8 cellular contexts compared by ENCODE assay signal in genomic region chr15:78004919-78005634, GRCh38.
A peak's percentile ranks its signal among the peaks of the same experiment; 100 is the strongest.
DNase-seq lines count a peak whose midpoint lies in the region; ATAC-seq and TF ChIP-seq lines count a peak whose summit lies in the region.

No MANE protein-coding gene starts in this region.

- TF ChIP-seq CTCF in HEK293 (tag by site-specific recombination; IDR thresholded peaks at IDR 0.05) (no peak), RWPE1 (conservative IDR thresholded peaks at IDR 0.05; ENCODE audit: low read depth) (no peak), vagina (IDR thresholded peaks at IDR 0.05) (no peak)

- H3K4me1 Mint-ChIP-seq in stimulated activated naive B cell treated with anti-CD40 and anti-IgM and Interleukin-4, amounts not matched to agents 10 μg/mL and 1 μg/mL and 100 μg/mL, for 72 hours, result peaks cover 0 to 11% of the 10 kb centered on the region in 2 donors

- H3K9me3 ChIP-seq in HEK293 (ENCODE audit: control insufficient read depth, insufficient read depth, low read depth, low read length) (no peaks in the 10 kb centered on the region), vagina (no peaks in the 10 kb centered on the region)

- POLR2A ChIA-PET in HEK293 (lab: Yijun Ruan, JAX) (interaction anchor here (0.8 kb wide), 4 partner anchors 71 to 294 kb away, joined by 3 read pairs; partner anchors contain the start of gene SKIC8), RWPE1 (lab: Yijun Ruan, JAX; ENCODE audit: low non-redundant PET) (no interaction called here)

- DNase-seq in RWPE1 (ENCODE audit: low spot score), result no peak
- peak; percentile 86 for DNase-seq in globus pallidus (ENCODE audit: low spot score)
- DNase-seq in putamen (ENCODE audit: low spot score), result peak; percentile 75
- no peak for DNase-seq in stimulated activated naive B cell treated with anti-CD40 and anti-IgM and Interleukin-4, amounts not matched to agents 10 μg/mL and 1 μg/mL and 100 μg/mL, for 72 hours
- no peak for DNase-seq in vagina (ENCODE audit: extremely low spot score in 2 of 2)

- H3K4me3 Mint-ChIP-seq in stimulated activated naive B cell treated with anti-CD40 and anti-IgM and Interleukin-4, amounts not matched to agents 10 μg/mL and 1 μg/mL and 100 μg/mL, for 72 hours, result no peak overlapping the region

- no peaks in the 10 kb centered on the region for H3K27me3 ChIP-seq in vagina

- peaks cover 6% of the 10 kb centered on the region; the same call in 1 of the 2 replicates for H3K4me1 ChIP-seq in HEK293 (ENCODE audit: control insufficient read depth, insufficient read depth, low read length)
- peaks cover 58% of the 10 kb centered on the region for H3K4me1 ChIP-seq in vagina

- intact Hi-C loops in vagina (cut with DNase I), result loop anchor here (10.0 kb wide), 1 partner anchor 70 kb away; the partner anchor contains the start of gene TBC1D2B

- CTCF ChIA-PET in HEK293 (lab: Yijun Ruan, JAX), result interaction anchor here (0.6 to 5.6 kb wide), 15 partner anchors 10 to 236 kb away, joined by 3 to 44 read pairs (median 4); no protein-coding TSS in a partner anchor
- CTCF ChIA-PET in RWPE1 (lab: Yijun Ruan, JAX), result interaction anchor here (0.7 to 0.8 kb wide), 2 partner anchors 46 to 59 kb away, joined by 4 read pairs; no protein-coding TSS in a partner anchor

- H3K4me3 ChIP-seq in HEK293 (ENCODE audit: low read depth, low read length), result no peak overlapping the region
- no peak overlapping the region for H3K4me3 ChIP-seq in vagina

- no peak for TF ChIP-seq POLR2A in vagina (IDR thresholded peaks at IDR 0.05)

- peaks cover 31 to 45% of the 10 kb centered on the region in 2 donors for H3K36me3 Mint-ChIP-seq in stimulated activated naive B cell treated with anti-CD40 and anti-IgM and Interleukin-4, amounts not matched to agents 10 μg/mL and 1 μg/mL and 100 μg/mL, for 72 hours

- H3K9me3 Mint-ChIP-seq in stimulated activated naive B cell treated with anti-CD40 and anti-IgM and Interleukin-4, amounts not matched to agents 10 μg/mL and 1 μg/mL and 100 μg/mL, for 72 hours, result no peaks in the 10 kb centered on the region

- H3K36me3 ChIP-seq in HEK293 (ENCODE audit: control insufficient read depth in 2 of 2, insufficient read depth in 1 of 2, low read length in 2 of 2), result peaks cover 16 to 80% of the 10 kb centered on the region in 2 experiments
- H3K36me3 ChIP-seq in vagina, result peaks cover 0 to 60% of the 10 kb centered on the region in 2 donors

- no peaks in the 10 kb centered on the region for H3K27me3 Mint-ChIP-seq in stimulated activated naive B cell treated with anti-CD40 and anti-IgM and Interleukin-4, amounts not matched to agents 10 μg/mL and 1 μg/mL and 100 μg/mL, for 72 hours

- no peak for ATAC-seq in GM18858 (IDR thresholded peaks at IDR 0.05; ENCODE audit: unreplicated experiment)
- no peak for ATAC-seq in stimulated activated naive B cell treated with anti-CD40 and anti-IgM and Interleukin-4, amounts not matched to agents 10 μg/mL and 1 μg/mL and 100 μg/mL, for 72 hours (replicated peaks)
- no peak for ATAC-seq in GM21786 (IDR thresholded peaks at IDR 0.05; ENCODE audit: unreplicated experiment)

- H3K27ac ChIP-seq in HEK293 (ENCODE audit: extremely low read depth, low read depth, low read length) (no peak overlapping the region), RWPE1 (peak overlapping the region; percentile 55), vagina (no peak overlapping the region)

- no peak overlapping the region for H3K27ac Mint-ChIP-seq in stimulated activated naive B cell treated with anti-CD40 and anti-IgM and Interleukin-4, amounts not matched to agents 10 μg/mL and 1 μg/mL and 100 μg/mL, for 72 hours

TF ChIP-seq in HEK293, 187 proteins besides CTCF, POLR2A, EP300 and RAD21 (continues in another document):
- TF ChIP-seq KLF9 (tag by site-specific recombination; IDR thresholded peaks at IDR 0.05; ENCODE audit: low read depth) (0 out of 2 replicates have a peak, but pooled peaks have one; percentile 36), ZNF366 (tag by site-specific recombination; conservative IDR thresholded peaks at IDR 0.05) (0 out of 2 replicates have a peak, but pooled peaks have one; percentile 29), ZNF341 (tag by site-specific recombination; IDR thresholded peaks at IDR 0.05; ENCODE audit: low read depth) (peak; percentile 48), SP2 (tag by site-specific recombination; IDR thresholded peaks at IDR 0.05) (peak; percentile 16; the same call in 1 of the 2 replicates), KLF1 (tag by site-specific recombination; IDR thresholded peaks at IDR 0.05) (no peak), ZNF792 (tag by site-specific recombination; IDR thresholded peaks at IDR 0.05) (no peak), ZEB2 (tag by site-specific recombination; IDR thresholded peaks at IDR 0.05) (0 out of 2 replicates have a peak, but pooled peaks have one; percentile 39), ZBTB17 (tag by site-specific recombination; IDR thresholded peaks at IDR 0.05) (peak; percentile 91), ZNF660 (tag by site-specific recombination; IDR thresholded peaks at IDR 0.05) (0 out of 2 replicates have a peak, but pooled peaks have one; percentile 43), ZNF394 (tag by site-specific recombination; IDR thresholded peaks at IDR 0.05; ENCODE audit: borderline replicate concordance) (peak; percentile 58; the same call in 1 of the 2 replicates), ZNF692 (tag by site-specific recombination; IDR thresholded peaks at IDR 0.05) (0 out of 2 replicates have a peak, but pooled peaks have one; percentile 39), ZNF830 (tag by site-specific recombination; IDR thresholded peaks at IDR 0.05; ENCODE audit: low read depth) (no peak), ZSCAN30 (tag by site-specific recombination; IDR thresholded peaks at IDR 0.05) (no peak), KLF10 (tag by site-specific recombination; IDR thresholded peaks at IDR 0.05) (peak; percentile 46; the same call in 1 of the 2 replicates), ZNF416 (tag by site-specific recombination; IDR thresholded peaks at IDR 0.05) (no peak), ATF2 (tag by site-specific recombination; IDR thresholded peaks at IDR 0.05; ENCODE audit: low read depth) (peak; percentile 94), OSR2 (tag by site-specific recombination; IDR thresholded peaks at IDR 0.05) (peak; percentile 80), ZBTB20 (tag by site-specific recombination; IDR thresholded peaks at IDR 0.05) (0 out of 2 replicates have a peak, but pooled peaks have one; percentile 22), ZFHX2 (tag by site-specific recombination; conservative IDR thresholded peaks at IDR 0.05) (0 out of 2 replicates have a peak, but pooled peaks have one; percentile 11), ZNF600 (tag by site-specific recombination; IDR thresholded peaks at IDR 0.05) (peak; percentile 98), SCRT2 (tag by site-specific recombination; IDR thresholded peaks at IDR 0.05) (peak; percentile 67), ZNF629 (tag by site-specific recombination; IDR thresholded peaks at IDR 0.05) (peak; percentile 76), SP7 (tag by site-specific recombination; IDR thresholded peaks at IDR 0.05) (peak; percentile 24; the same call in 1 of the 2 replicates), PATZ1 (tag by site-specific recombination; IDR thresholded peaks at IDR 0.05) (peak; percentile 68; the same call in 1 of the 2 replicates), ZNF335 (tag by site-specific recombination; conservative IDR thresholded peaks at IDR 0.05) (0 out of 2 replicates have a peak, but pooled peaks have one; percentile 38)

Comparison
In these comparisons a context has a peak if more than half of its experiments do, and no peak if none do; other contexts are left out.
1. DNase-seq: peak in globus pallidus (single experiment) and putamen (single experiment); none in RWPE1 (single experiment), stimulated activated naive B cell treated with anti-CD40 and anti-IgM and Interleukin-4, amounts not matched to agents 10 μg/mL and 1 μg/mL and 100 μg/mL, for 72 hours (single experiment) and vagina (0 of 2).